ENCODE assay signal across 2 cellular contexts in the genomic region with DNA sequence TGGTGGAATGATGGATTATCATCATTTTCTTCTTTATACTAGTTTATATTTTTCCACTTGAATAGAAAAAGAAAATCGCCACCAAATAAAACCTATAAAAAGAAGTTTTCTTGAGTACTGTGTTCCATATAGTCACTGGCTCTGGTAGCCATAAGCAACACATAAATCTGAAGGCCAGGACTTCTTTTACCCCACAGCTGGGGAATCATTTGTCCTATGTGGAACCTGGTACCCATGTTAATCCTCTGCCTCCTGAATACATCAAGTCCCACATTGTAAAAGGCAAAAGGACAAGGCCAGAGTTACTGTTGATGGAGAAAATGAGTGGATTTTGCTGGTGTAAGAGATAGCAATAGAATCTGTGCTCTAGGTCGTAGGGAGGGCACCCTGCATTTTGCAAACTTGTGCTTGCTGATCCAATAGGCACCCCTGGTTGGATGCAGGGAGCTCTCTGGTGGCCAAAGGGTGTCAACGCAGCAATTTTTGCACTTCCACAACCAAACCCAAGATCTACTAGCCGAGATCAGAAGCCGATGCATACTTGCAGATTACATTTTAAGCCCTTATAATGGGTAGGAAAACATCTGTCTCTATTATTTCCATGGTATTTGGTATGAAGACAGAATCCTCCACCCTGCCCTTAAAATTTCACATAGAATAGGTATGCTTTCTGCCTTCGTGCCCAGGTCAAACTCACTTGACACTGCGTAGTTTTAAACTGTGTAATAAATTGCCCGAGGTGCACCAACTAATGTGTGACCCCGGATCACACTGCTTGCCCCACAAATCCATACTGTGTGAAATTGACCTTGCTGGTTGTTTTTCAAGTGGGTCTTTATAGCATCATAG.
TF ChIP-seq lines count a peak whose summit lies in the region.

No MANE protein-coding gene starts in this region.

TF ChIP-seq in Ishikawa, 13 proteins besides CTCF, POLR2A, EP300 and RAD21 (continued from another document):
- TF ChIP-seq, protein P1, sequence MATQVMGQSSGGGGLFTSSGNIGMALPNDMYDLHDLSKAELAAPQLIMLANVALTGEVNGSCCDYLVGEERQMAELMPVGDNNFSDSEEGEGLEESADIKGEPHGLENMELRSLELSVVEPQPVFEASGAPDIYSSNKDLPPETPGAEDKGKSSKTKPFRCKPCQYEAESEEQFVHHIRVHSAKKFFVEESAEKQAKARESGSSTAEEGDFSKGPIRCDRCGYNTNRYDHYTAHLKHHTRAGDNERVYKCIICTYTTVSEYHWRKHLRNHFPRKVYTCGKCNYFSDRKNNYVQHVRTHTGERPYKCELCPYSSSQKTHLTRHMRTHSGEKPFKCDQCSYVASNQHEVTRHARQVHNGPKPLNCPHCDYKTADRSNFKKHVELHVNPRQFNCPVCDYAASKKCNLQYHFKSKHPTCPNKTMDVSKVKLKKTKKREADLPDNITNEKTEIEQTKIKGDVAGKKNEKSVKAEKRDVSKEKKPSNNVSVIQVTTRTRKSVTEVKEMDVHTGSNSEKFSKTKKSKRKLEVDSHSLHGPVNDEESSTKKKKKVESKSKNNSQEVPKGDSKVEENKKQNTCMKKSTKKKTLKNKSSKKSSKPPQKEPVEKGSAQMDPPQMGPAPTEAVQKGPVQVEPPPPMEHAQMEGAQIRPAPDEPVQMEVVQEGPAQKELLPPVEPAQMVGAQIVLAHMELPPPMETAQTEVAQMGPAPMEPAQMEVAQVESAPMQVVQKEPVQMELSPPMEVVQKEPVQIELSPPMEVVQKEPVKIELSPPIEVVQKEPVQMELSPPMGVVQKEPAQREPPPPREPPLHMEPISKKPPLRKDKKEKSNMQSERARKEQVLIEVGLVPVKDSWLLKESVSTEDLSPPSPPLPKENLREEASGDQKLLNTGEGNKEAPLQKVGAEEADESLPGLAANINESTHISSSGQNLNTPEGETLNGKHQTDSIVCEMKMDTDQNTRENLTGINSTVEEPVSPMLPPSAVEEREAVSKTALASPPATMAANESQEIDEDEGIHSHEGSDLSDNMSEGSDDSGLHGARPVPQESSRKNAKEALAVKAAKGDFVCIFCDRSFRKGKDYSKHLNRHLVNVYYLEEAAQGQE (IDR thresholded peaks at IDR 0.05; ENCODE audit: low read depth): no peak
- TF ChIP-seq TEAD4 (IDR thresholded peaks at IDR 0.05) (no peak), YY1 (IDR thresholded peaks at IDR 0.05; ENCODE audit: low read depth) (no peak)

TF ChIP-seq in K562, 482 proteins besides CTCF, POLR2A, EP300 and RAD21 (continued from another document):
- TF ChIP-seq, protein P2, sequence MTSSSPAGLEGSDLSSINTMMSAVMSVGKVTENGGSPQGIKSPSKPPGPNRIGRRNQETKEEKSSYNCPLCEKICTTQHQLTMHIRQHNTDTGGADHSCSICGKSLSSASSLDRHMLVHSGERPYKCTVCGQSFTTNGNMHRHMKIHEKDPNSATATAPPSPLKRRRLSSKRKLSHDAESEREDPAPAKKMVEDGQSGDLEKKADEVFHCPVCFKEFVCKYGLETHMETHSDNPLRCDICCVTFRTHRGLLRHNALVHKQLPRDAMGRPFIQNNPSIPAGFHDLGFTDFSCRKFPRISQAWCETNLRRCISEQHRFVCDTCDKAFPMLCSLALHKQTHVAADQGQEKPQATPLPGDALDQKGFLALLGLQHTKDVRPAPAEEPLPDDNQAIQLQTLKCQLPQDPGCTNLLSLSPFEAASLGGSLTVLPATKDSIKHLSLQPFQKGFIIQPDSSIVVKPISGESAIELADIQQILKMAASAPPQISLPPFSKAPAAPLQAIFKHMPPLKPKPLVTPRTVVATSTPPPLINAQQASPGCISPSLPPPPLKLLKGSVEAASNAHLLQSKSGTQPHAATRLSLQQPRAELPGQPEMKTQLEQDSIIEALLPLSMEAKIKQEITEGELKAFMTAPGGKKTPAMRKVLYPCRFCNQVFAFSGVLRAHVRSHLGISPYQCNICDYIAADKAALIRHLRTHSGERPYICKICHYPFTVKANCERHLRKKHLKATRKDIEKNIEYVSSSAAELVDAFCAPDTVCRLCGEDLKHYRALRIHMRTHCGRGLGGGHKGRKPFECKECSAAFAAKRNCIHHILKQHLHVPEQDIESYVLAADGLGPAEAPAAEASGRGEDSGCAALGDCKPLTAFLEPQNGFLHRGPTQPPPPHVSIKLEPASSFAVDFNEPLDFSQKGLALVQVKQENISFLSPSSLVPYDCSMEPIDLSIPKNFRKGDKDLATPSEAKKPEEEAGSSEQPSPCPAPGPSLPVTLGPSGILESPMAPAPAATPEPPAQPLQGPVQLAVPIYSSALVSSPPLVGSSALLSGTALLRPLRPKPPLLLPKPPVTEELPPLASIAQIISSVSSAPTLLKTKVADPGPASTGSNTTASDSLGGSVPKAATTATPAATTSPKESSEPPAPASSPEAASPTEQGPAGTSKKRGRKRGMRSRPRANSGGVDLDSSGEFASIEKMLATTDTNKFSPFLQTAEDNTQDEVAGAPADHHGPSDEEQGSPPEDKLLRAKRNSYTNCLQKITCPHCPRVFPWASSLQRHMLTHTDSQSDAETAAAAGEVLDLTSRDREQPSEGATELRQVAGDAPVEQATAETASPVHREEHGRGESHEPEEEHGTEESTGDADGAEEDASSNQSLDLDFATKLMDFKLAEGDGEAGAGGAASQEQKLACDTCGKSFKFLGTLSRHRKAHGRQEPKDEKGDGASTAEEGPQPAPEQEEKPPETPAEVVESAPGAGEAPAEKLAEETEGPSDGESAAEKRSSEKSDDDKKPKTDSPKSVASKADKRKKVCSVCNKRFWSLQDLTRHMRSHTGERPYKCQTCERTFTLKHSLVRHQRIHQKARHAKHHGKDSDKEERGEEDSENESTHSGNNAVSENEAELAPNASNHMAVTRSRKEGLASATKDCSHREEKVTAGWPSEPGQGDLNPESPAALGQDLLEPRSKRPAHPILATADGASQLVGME (CRISPR knock-in tag; IDR thresholded peaks at IDR 0.05): no peak
- peak; percentile 64 for TF ChIP-seq SMC3 (conservative IDR thresholded peaks at IDR 0.05; ENCODE audit: insufficient read depth, low read depth, low read length)
- TF ChIP-seq C11orf30 (IDR thresholded peaks at IDR 0.05; ENCODE audit: low read depth): peak; percentile 74
- TF ChIP-seq MAFG (tag; conservative IDR thresholded peaks at IDR 0.05): peak; percentile 66
